ENCODE assay signal across 1 cellular context in the genomic region with DNA sequence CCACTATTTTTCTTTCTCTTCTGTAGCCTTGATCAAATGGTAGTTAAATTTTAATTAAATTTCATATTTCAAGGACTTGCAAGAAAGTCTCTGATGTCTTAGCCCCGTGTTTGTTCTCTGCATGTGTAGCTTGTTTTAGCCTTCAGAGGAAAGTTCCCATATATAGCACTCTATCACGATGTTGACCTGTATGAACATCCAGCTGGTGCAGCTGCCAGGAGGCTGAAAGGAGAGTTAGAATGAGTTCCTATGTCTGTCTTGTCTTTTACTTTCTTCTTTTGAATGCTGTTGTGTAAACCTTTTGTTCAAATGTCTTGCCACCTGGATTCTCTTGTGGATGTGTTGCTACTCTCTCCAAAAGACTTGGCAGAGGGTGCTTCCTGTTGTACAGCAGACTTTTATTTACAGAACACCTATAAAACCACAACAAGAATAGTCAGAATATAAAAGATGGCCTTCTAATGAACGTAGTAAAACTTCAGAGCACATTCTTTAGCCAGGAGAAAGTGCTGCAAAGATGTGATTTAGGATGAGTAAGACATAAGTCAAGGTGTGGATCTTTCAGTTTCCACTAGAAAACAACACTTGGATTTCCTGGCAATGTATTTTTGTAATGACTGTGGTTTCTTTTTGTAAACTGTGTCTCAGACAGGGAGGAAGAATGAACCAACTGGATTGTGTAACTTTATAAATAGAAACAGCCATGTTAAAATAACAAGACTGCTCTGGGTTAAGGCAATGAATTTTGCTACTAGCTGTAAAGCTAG.
TF ChIP-seq lines count a peak whose summit lies in the region.

No MANE protein-coding gene starts in this region.

TF ChIP-seq in GM12878, 131 proteins besides CTCF, POLR2A, EP300 and RAD21 (continues in another document):
- no peak for TF ChIP-seq SMC3 (IDR thresholded peaks at IDR 0.05; ENCODE audit: borderline replicate concordance, low read length)
- TF ChIP-seq FOS (IDR thresholded peaks at IDR 0.05; ENCODE audit: borderline replicate concordance, extremely low read depth, insufficient read length), result no peak
- TF ChIP-seq, protein P1, sequence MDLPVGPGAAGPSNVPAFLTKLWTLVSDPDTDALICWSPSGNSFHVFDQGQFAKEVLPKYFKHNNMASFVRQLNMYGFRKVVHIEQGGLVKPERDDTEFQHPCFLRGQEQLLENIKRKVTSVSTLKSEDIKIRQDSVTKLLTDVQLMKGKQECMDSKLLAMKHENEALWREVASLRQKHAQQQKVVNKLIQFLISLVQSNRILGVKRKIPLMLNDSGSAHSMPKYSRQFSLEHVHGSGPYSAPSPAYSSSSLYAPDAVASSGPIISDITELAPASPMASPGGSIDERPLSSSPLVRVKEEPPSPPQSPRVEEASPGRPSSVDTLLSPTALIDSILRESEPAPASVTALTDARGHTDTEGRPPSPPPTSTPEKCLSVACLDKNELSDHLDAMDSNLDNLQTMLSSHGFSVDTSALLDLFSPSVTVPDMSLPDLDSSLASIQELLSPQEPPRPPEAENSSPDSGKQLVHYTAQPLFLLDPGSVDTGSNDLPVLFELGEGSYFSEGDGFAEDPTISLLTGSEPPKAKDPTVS (IDR thresholded peaks at IDR 0.05; ENCODE audit: low read depth, low read length), result no peak
- TF ChIP-seq ASH2L (IDR thresholded peaks at IDR 0.05; ENCODE audit: borderline replicate concordance, low read depth), result no peak
- TF ChIP-seq, protein P2, sequence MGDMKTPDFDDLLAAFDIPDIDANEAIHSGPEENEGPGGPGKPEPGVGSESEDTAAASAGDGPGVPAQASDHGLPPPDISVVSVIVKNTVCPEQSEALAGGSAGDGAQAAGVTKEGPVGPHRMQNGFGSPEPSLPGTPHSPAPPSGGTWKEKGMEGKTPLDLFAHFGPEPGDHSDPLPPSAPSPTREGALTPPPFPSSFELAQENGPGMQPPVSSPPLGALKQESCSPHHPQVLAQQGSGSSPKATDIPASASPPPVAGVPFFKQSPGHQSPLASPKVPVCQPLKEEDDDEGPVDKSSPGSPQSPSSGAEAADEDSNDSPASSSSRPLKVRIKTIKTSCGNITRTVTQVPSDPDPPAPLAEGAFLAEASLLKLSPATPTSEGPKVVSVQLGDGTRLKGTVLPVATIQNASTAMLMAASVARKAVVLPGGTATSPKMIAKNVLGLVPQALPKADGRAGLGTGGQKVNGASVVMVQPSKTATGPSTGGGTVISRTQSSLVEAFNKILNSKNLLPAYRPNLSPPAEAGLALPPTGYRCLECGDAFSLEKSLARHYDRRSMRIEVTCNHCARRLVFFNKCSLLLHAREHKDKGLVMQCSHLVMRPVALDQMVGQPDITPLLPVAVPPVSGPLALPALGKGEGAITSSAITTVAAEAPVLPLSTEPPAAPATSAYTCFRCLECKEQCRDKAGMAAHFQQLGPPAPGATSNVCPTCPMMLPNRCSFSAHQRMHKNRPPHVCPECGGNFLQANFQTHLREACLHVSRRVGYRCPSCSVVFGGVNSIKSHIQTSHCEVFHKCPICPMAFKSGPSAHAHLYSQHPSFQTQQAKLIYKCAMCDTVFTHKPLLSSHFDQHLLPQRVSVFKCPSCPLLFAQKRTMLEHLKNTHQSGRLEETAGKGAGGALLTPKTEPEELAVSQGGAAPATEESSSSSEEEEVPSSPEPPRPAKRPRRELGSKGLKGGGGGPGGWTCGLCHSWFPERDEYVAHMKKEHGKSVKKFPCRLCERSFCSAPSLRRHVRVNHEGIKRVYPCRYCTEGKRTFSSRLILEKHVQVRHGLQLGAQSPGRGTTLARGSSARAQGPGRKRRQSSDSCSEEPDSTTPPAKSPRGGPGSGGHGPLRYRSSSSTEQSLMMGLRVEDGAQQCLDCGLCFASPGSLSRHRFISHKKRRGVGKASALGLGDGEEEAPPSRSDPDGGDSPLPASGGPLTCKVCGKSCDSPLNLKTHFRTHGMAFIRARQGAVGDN (IDR thresholded peaks at IDR 0.05), result no peak
- TF ChIP-seq, protein P3, sequence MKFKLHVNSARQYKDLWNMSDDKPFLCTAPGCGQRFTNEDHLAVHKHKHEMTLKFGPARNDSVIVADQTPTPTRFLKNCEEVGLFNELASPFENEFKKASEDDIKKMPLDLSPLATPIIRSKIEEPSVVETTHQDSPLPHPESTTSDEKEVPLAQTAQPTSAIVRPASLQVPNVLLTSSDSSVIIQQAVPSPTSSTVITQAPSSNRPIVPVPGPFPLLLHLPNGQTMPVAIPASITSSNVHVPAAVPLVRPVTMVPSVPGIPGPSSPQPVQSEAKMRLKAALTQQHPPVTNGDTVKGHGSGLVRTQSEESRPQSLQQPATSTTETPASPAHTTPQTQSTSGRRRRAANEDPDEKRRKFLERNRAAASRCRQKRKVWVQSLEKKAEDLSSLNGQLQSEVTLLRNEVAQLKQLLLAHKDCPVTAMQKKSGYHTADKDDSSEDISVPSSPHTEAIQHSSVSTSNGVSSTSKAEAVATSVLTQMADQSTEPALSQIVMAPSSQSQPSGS (IDR thresholded peaks at IDR 0.05; ENCODE audit: low read length), result no peak; the same call in 1 of the 2 replicates
- TF ChIP-seq MYB (IDR thresholded peaks at IDR 0.05; ENCODE audit: borderline replicate concordance, low read depth, low read length), result no peak
- no peak for TF ChIP-seq ETV6 (conservative IDR thresholded peaks at IDR 0.05 in 1 of 2, IDR thresholded peaks at IDR 0.05 in 1 of 2; ENCODE audit: borderline replicate concordance in 1 of 2, low read depth in 1 of 2)
- TF ChIP-seq, protein P4, sequence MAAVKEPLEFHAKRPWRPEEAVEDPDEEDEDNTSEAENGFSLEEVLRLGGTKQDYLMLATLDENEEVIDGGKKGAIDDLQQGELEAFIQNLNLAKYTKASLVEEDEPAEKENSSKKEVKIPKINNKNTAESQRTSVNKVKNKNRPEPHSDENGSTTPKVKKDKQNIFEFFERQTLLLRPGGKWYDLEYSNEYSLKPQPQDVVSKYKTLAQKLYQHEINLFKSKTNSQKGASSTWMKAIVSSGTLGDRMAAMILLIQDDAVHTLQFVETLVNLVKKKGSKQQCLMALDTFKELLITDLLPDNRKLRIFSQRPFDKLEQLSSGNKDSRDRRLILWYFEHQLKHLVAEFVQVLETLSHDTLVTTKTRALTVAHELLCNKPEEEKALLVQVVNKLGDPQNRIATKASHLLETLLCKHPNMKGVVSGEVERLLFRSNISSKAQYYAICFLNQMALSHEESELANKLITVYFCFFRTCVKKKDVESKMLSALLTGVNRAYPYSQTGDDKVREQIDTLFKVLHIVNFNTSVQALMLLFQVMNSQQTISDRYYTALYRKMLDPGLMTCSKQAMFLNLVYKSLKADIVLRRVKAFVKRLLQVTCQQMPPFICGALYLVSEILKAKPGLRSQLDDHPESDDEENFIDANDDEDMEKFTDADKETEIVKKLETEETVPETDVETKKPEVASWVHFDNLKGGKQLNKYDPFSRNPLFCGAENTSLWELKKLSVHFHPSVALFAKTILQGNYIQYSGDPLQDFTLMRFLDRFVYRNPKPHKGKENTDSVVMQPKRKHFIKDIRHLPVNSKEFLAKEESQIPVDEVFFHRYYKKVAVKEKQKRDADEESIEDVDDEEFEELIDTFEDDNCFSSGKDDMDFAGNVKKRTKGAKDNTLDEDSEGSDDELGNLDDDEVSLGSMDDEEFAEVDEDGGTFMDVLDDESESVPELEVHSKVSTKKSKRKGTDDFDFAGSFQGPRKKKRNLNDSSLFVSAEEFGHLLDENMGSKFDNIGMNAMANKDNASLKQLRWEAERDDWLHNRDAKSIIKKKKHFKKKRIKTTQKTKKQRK (IDR thresholded peaks at IDR 0.05; ENCODE audit: low read depth, low read length), result no peak
- TF ChIP-seq TBL1XR1 (IDR thresholded peaks at IDR 0.05; ENCODE audit: low read depth, low read length), result no peak
- no peak for TF ChIP-seq BMI1 (IDR thresholded peaks at IDR 0.05; ENCODE audit: borderline replicate concordance)
- no peak for TF ChIP-seq JUNB (IDR thresholded peaks at IDR 0.05)
- TF ChIP-seq CHD1 (IDR thresholded peaks at IDR 0.05; ENCODE audit: low read depth, low read length), result no peak
- no peak for TF ChIP-seq CHD2 (IDR thresholded peaks at IDR 0.05; ENCODE audit: borderline replicate concordance, low read depth, low read length)
- TF ChIP-seq, protein P5, sequence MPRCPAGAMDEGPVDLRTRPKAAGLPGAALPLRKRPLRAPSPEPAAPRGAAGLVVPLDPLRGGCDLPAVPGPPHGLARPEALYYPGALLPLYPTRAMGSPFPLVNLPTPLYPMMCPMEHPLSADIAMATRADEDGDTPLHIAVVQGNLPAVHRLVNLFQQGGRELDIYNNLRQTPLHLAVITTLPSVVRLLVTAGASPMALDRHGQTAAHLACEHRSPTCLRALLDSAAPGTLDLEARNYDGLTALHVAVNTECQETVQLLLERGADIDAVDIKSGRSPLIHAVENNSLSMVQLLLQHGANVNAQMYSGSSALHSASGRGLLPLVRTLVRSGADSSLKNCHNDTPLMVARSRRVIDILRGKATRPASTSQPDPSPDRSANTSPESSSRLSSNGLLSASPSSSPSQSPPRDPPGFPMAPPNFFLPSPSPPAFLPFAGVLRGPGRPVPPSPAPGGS (IDR thresholded peaks at IDR 0.05; ENCODE audit: borderline replicate concordance, insufficient read depth, low read depth, low read length, poor library complexity, severe bottlenecking), result no peak
- TF ChIP-seq, protein P6, sequence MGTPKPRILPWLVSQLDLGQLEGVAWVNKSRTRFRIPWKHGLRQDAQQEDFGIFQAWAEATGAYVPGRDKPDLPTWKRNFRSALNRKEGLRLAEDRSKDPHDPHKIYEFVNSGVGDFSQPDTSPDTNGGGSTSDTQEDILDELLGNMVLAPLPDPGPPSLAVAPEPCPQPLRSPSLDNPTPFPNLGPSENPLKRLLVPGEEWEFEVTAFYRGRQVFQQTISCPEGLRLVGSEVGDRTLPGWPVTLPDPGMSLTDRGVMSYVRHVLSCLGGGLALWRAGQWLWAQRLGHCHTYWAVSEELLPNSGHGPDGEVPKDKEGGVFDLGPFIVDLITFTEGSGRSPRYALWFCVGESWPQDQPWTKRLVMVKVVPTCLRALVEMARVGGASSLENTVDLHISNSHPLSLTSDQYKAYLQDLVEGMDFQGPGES (IDR thresholded peaks at IDR 0.05), result no peak
- TF ChIP-seq CHD4 (IDR thresholded peaks at IDR 0.05), result no peak
- TF ChIP-seq PAX5 (IDR thresholded peaks at IDR 0.05; ENCODE audit: borderline replicate concordance, low read depth, low read length), result no peak
- no peak for TF ChIP-seq BACH1 (IDR thresholded peaks at IDR 0.05; ENCODE audit: borderline replicate concordance)
- no peak for TF ChIP-seq ZZZ3 (IDR thresholded peaks at IDR 0.05; ENCODE audit: control insufficient read depth, insufficient read length, low read depth)
- no peak for TF ChIP-seq BHLHE40 (IDR thresholded peaks at IDR 0.05; ENCODE audit: borderline replicate concordance in 1 of 2, low read depth in 2 of 2, low read length in 1 of 2)
- TF ChIP-seq, protein P7, sequence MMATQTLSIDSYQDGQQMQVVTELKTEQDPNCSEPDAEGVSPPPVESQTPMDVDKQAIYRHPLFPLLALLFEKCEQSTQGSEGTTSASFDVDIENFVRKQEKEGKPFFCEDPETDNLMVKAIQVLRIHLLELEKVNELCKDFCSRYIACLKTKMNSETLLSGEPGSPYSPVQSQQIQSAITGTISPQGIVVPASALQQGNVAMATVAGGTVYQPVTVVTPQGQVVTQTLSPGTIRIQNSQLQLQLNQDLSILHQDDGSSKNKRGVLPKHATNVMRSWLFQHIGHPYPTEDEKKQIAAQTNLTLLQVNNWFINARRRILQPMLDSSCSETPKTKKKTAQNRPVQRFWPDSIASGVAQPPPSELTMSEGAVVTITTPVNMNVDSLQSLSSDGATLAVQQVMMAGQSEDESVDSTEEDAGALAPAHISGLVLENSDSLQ (IDR thresholded peaks at IDR 0.05), result no peak
- 0 out of 4 replicates have a peak, but pooled peaks of 1 of the 2 experiments have one; percentile 50 for TF ChIP-seq SRF (IDR thresholded peaks at IDR 0.05; ENCODE audit: low read depth in 2 of 2, low read length in 2 of 2)
- TF ChIP-seq MEF2A (IDR thresholded peaks at IDR 0.05; ENCODE audit: insufficient read depth, low read depth, low read length), result 0 out of 2 replicates have a peak, but pooled peaks have one; percentile 71
- peak in 1 of 2 experiments; percentile 31; a peak in 1 of 4 replicates for TF ChIP-seq IKZF2 (IDR thresholded peaks at IDR 0.05)
- TF ChIP-seq RB1 (IDR thresholded peaks at IDR 0.05; ENCODE audit: borderline replicate concordance), result no peak
- TF ChIP-seq, protein P8, sequence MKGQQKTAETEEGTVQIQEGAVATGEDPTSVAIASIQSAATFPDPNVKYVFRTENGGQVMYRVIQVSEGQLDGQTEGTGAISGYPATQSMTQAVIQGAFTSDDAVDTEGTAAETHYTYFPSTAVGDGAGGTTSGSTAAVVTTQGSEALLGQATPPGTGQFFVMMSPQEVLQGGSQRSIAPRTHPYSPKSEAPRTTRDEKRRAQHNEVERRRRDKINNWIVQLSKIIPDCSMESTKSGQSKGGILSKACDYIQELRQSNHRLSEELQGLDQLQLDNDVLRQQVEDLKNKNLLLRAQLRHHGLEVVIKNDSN (IDR thresholded peaks at IDR 0.05; ENCODE audit: borderline replicate concordance, extremely low read length, insufficient read depth, low read depth, low read length), result no peak
- TF ChIP-seq NFXL1 (IDR thresholded peaks at IDR 0.05; ENCODE audit: borderline replicate concordance), result no peak
- TF ChIP-seq DPF2 (IDR thresholded peaks at IDR 0.05), result no peak
- peak in 1 of 2 experiments; percentile 37; a peak in 1 of 4 replicates for TF ChIP-seq CEBPB (IDR thresholded peaks at IDR 0.05; ENCODE audit: borderline replicate concordance in 1 of 2, low read depth in 2 of 2, low read length in 2 of 2)
- TF ChIP-seq STAT3 (IDR thresholded peaks at IDR 0.05; ENCODE audit: low read depth, low read length), result no peak
- TF ChIP-seq BRCA1 (IDR thresholded peaks at IDR 0.05; ENCODE audit: low read depth, low read length), result no peak
- no peak for TF ChIP-seq NRF1 (conservative IDR thresholded peaks at IDR 0.05; ENCODE audit: low read depth, low read length)
- TF ChIP-seq SREBF2 (IDR thresholded peaks at IDR 0.05; ENCODE audit: low read length), result no peak
- no peak for TF ChIP-seq FOXM1 (IDR thresholded peaks at IDR 0.05; ENCODE audit: low read depth, low read length)
- TF ChIP-seq SMAD1 (IDR thresholded peaks at IDR 0.05; ENCODE audit: low read depth, partially characterized antibody), result no peak
- TF ChIP-seq RFX5 (IDR thresholded peaks at IDR 0.05; ENCODE audit: low read depth, low read length), result no peak
- TF ChIP-seq NBN (IDR thresholded peaks at IDR 0.05), result no peak
- no peak for TF ChIP-seq MEF2B (IDR thresholded peaks at IDR 0.05; ENCODE audit: partially characterized antibody, poor library complexity, severe bottlenecking)
- TF ChIP-seq POLR2AphosphoS5 (IDR thresholded peaks at IDR 0.05; ENCODE audit: low read length), result no peak
- TF ChIP-seq, protein P9, sequence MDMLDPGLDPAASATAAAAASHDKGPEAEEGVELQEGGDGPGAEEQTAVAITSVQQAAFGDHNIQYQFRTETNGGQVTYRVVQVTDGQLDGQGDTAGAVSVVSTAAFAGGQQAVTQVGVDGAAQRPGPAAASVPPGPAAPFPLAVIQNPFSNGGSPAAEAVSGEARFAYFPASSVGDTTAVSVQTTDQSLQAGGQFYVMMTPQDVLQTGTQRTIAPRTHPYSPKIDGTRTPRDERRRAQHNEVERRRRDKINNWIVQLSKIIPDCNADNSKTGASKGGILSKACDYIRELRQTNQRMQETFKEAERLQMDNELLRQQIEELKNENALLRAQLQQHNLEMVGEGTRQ (IDR thresholded peaks at IDR 0.05; ENCODE audit: borderline replicate concordance, low read depth, low read length), result no peak
- no peak for TF ChIP-seq IRF4 (IDR thresholded peaks at IDR 0.05; ENCODE audit: low read depth, low read length)
- TF ChIP-seq, protein P10, sequence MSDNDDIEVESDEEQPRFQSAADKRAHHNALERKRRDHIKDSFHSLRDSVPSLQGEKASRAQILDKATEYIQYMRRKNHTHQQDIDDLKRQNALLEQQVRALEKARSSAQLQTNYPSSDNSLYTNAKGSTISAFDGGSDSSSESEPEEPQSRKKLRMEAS (IDR thresholded peaks at IDR 0.05; ENCODE audit: low read depth, low read length), result no peak
